24 cellular contexts compared by ENCODE assay signal in the genomic region with DNA sequence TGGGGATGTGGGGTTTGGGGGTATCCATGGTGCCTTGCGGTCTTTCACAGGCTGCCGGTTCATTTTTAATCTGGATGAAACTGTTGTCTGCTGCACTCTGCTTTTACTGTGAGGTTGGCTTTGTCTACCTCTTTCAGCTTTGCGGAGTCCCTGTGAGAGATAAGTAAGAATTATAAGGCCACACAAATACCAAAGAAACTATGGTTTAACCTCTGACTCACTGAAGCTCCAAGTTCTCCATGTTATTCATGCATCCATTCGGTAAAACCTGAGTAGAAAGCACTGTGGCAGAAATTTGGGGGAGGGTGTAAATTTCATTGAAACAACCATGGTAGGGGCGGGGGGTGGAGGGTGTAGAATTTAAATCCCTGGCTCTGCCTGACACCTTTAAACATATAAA. TPM values are rescaled to one million over a fixed set of nuclear protein-coding genes. Genes with fewer than 3 reads are reported as not detected.
DNase-seq lines count a peak whose midpoint lies in the region; ATAC-seq and TF ChIP-seq lines count a peak whose summit lies in the region.
"Had no signal": no experiment of that assay in that cellular context is flagged by ENCODE, and none has a peak within 500 bp of the region (broad histone marks: within the 10 kb centered on the region; RNA-seq: fewer than 3 reads in every experiment).

No MANE protein-coding gene starts in this region.

- BruUV-seq in HCT116 (replicated peaks; lab: Mats Ljungman, UMichigan) = no TSS peak

- H2AFZ ChIP-seq in HCT116 (ENCODE audit: low read depth, low read length, poor library complexity, severe bottlenecking) = no peak overlapping the region

- POLR2A ChIA-PET in HCT116 (lab: Charles Lee) = no interaction called here

- no peak for TF ChIP-seq CTCF in HCT116 (IDR thresholded peaks at IDR 0.05 in 2 of 3, conservative IDR thresholded peaks at IDR 0.05 in 1 of 3; ENCODE audit: borderline replicate concordance in 1 of 3, insufficient read depth in 1 of 3, low read depth in 2 of 3, low read length in 2 of 3)
- TF ChIP-seq CTCF in dorsolateral prefrontal cortex (IDR thresholded peaks at IDR 0.05 in 54 of 56, conservative IDR thresholded peaks at IDR 0.05 in 2 of 56; ENCODE audit: low read depth in 1 of 56, partially characterized antibody in 56 of 56) = no peak
- TF ChIP-seq CTCF in uterus (IDR thresholded peaks at IDR 0.05) = no peak

- 0 out of 2 replicates have a peak overlapping the region, but pooled peaks have one; percentile 4 for H3K4me2 ChIP-seq in HCT116 (ENCODE audit: low read length)
- H3K4me2 ChIP-seq: A549; BLaER1 treated with 17β-estradiol and CSF1 and Interleukin-3, amounts not matched to agents 10 nM and 100 nM had no signal

- TF ChIP-seq POLR2A in HCT116 (IDR thresholded peaks at IDR 0.05; ENCODE audit: borderline replicate concordance, extremely low read depth, insufficient read depth, insufficient read length) (no peak), uterus (IDR thresholded peaks at IDR 0.05) (no peak), GM18505 (IDR thresholded peaks at IDR 0.05; ENCODE audit: borderline replicate concordance, extremely low read depth, insufficient read depth, insufficient read length) (no peak)

- H3K36me3 ChIP-seq in HCT116 (ENCODE audit: control insufficient read depth in 1 of 2, insufficient read depth in 2 of 2, low read length in 2 of 2) = peaks cover 27 to 41% of the 10 kb centered on the region in 2 experiments
- no peaks in the 10 kb centered on the region for H3K36me3 ChIP-seq in uterus
- H3K36me3 ChIP-seq: BE2C had no signal

- RAD21 ChIA-PET in HCT116 (lab: Charles Lee; ENCODE audit: low non-redundant PET in 1 of 2, low total read pairs in 2 of 2, uncharacterized antibody in 2 of 2, unreplicated experiment in 2 of 2) = interaction anchor here in 1 of 2 experiments (0.6 kb wide), 1 partner anchor 160 kb away, joined by 3 read pairs; no protein-coding TSS in a partner anchor

- TF ChIP-seq RAD21 in HCT116 (IDR thresholded peaks at IDR 0.05; ENCODE audit: low read depth) = no peak

- no peak overlapping the region for H3K4me3 ChIP-seq in HCT116 (replicated peaks in 1 of 2; ENCODE audit: low read depth in 1 of 2, low read length in 2 of 2)
- H3K4me3 ChIP-seq in dorsolateral prefrontal cortex = no peak overlapping the region
- H3K4me3 ChIP-seq in uterus = no peak overlapping the region
- H3K4me3 ChIP-seq: A549; BLaER1 treated with 17β-estradiol and CSF1 and Interleukin-3, amounts not matched to agents 10 nM and 100 nM; GM12878; HAP-1 had no signal

- no peak for DNase-seq in HCT116 (ENCODE audit: low read depth, low spot score)
- DNase-seq in M059J (ENCODE audit: low read depth) = peak; percentile 4
- DNase-seq in astrocyte of the hippocampus (ENCODE audit: low read depth, low spot score) = peak; percentile 28
- DNase-seq in kidney tubule cell (ENCODE audit: low spot score) = peak; percentile 6
- no peak for DNase-seq in dorsolateral prefrontal cortex
- DNase-seq in uterus = no peak
- no peak for DNase-seq in COLO668 (lab: John Stamatoyannopoulos, UW; ENCODE audit: unreplicated experiment)
- DNase-seq: 8988T; ACHN; AML-193; BE2C; Calu3; CD4-positive, alpha-beta T cell; CD8-positive, alpha-beta memory T cell; COR-L47; DMS53; DMS79 treated with DMSO at 0.1 percent for 48 hours; GOT3 had no signal

- H3K9ac ChIP-seq in HCT116 (ENCODE audit: low read length) = no peak overlapping the region
- H3K9ac ChIP-seq: BLaER1 treated with 17β-estradiol and CSF1 and Interleukin-3, amounts not matched to agents 10 nM and 100 nM had no signal

- no peaks in the 10 kb centered on the region for H4K20me1 ChIP-seq in HCT116 (ENCODE audit: insufficient read depth)

- CTCF ChIA-PET in HCT116 (lab: Charles Lee) = interaction anchor here (1.4 kb wide), 1 partner anchor 137 kb away, joined by 3 read pairs; no protein-coding TSS in a partner anchor

- intact Hi-C loops in HCT116 (cut with micrococcal nuclease) (no loop called here), dorsolateral prefrontal cortex (cut with DNase I) (no loop called here), uterus (cut with DNase I; ENCODE audit: low total_unique reads) (no loop called here)

- ATAC-seq in HCT116 (no peak), GM18505 (IDR thresholded peaks at IDR 0.05; ENCODE audit: unreplicated experiment) (no peak)
- ATAC-seq: A549, GM12878 had no signal

- no peaks in the 10 kb centered on the region for H3K9me2 ChIP-seq in HCT116 (ENCODE audit: insufficient read depth)

- H3K4me1 ChIP-seq in HCT116 (ENCODE audit: control insufficient read depth in 1 of 2, insufficient read depth in 2 of 2, low read length in 2 of 2) (peaks cover 11 to 23% of the 10 kb centered on the region in 2 experiments), uterus (no peaks in the 10 kb centered on the region)
- H3K4me1 ChIP-seq: BE2C; BLaER1 treated with 17β-estradiol and CSF1 and Interleukin-3, amounts not matched to agents 10 nM and 100 nM; HAP-1 had no signal

- H3K27me3 ChIP-seq in HCT116 (ENCODE audit: insufficient read depth, low read length) = no peaks in the 10 kb centered on the region
- H3K27me3 ChIP-seq in dorsolateral prefrontal cortex = no peaks in the 10 kb centered on the region
- no peaks in the 10 kb centered on the region for H3K27me3 ChIP-seq in uterus
- H3K27me3 ChIP-seq: BE2C; BLaER1 treated with 17β-estradiol and CSF1 and Interleukin-3, amounts not matched to agents 10 nM and 100 nM had no signal

- H3K9me3 ChIP-seq in HCT116 (ENCODE audit: control insufficient read depth in 1 of 2, insufficient read depth in 1 of 2, low read depth in 1 of 2, low read length in 2 of 2) = no peaks in the 10 kb centered on the region
- no peaks in the 10 kb centered on the region for H3K9me3 ChIP-seq in uterus
- H3K9me3 ChIP-seq: A549; BE2C; BLaER1 treated with 17β-estradiol and CSF1 and Interleukin-3, amounts not matched to agents 10 nM and 100 nM; HAP-1 had no signal

- peaks cover 7% of the 10 kb centered on the region for H3K79me2 ChIP-seq in HCT116 (ENCODE audit: insufficient read depth, low read length)

- H3K27ac ChIP-seq in HCT116 (ENCODE audit: low read depth, low read length) (no peak overlapping the region), dorsolateral prefrontal cortex (no peak overlapping the region), uterus (no peak overlapping the region)
- H3K27ac ChIP-seq: A549; BLaER1 treated with 17β-estradiol and CSF1 and Interleukin-3, amounts not matched to agents 10 nM and 100 nM had no signal

TF ChIP-seq in HCT116, 20 proteins besides CTCF, POLR2A, EP300 and RAD21 (continues in another document):
- TF ChIP-seq ELF1 (IDR thresholded peaks at IDR 0.05; ENCODE audit: borderline replicate concordance, low read depth) (no peak), ZFX (IDR thresholded peaks at IDR 0.05) (no peak), POLR2AphosphoS5 (IDR thresholded peaks at IDR 0.05; ENCODE audit: low read depth, low read length) (no peak), FOSL1 (IDR thresholded peaks at IDR 0.05; ENCODE audit: low read depth) (no peak), TCF7L2 (IDR thresholded peaks at IDR 0.05; ENCODE audit: borderline replicate concordance, extremely low read depth, insufficient read depth, insufficient read length) (no peak), EGR1 (IDR thresholded peaks at IDR 0.05; ENCODE audit: low read depth) (no peak)

RNA-seq across cellular contexts. Expression of a gene that starts 30.5 kb away (rescaled TPM):
- total RNA-seq in HCT116 (2021; ENCODE audit: unreplicated experiment) (18.3 TPM), dorsolateral prefrontal cortex (10 to 100 TPM; 18.3 to 60.7 (median 38.5) TPM), uterus (10 to 100 TPM in 3 of 4 donors, 1 to 10 TPM in 1; 6.2 to 52.3 (median 28.8) TPM)
- polyA plus RNA-seq in HCT116 (2012) = 8.0 and 8.2 TPM in 2 replicates
- 7.2 and 12.9 TPM in 2 replicates for total RNA-seq in M059J (2014; rRNA removed; shearing (Covaris generic))

RNA-seq across cellular contexts. Expression of a gene that starts 30.8 kb away (rescaled TPM):
- 121 TPM for total RNA-seq in HCT116 (2021; ENCODE audit: unreplicated experiment)
- 194 and 203 TPM in 2 replicates for polyA plus RNA-seq in HCT116 (2012)
- 250 and 253 TPM in 2 replicates for total RNA-seq in M059J (2014; rRNA removed; shearing (Covaris generic))
- 10 to 100 TPM; 12.2 to 33.5 (median 20.5) TPM for total RNA-seq in dorsolateral prefrontal cortex
- total RNA-seq in uterus = 100 to 1,000 TPM in 1 of 4 donors, 10 to 100 TPM in 2, 1 to 10 TPM in 1; 2.8 to 108 (median 51.5) TPM

RNA-seq across cellular contexts. Expression of a gene that starts 41.4 kb away (rescaled TPM):
- total RNA-seq in HCT116 (2021; ENCODE audit: unreplicated experiment) (20.3 TPM), dorsolateral prefrontal cortex (10 to 100 TPM; 12.7 to 38.2 (median 22.1) TPM), uterus (10 to 100 TPM in 3 of 4 donors, 1 to 10 TPM in 1; 1.5 to 49.7 (median 15.7) TPM)
- 11.8 and 13.2 TPM in 2 replicates for polyA plus RNA-seq in HCT116 (2012)
- 13.4 and 29.9 TPM in 2 replicates for total RNA-seq in M059J (2014; rRNA removed; shearing (Covaris generic))

RNA-seq across cellular contexts. Expression of a gene that starts 41.6 kb away (rescaled TPM):
- total RNA-seq in HCT116 (2021; ENCODE audit: unreplicated experiment) (0.76 TPM), dorsolateral prefrontal cortex (10 to 100 TPM in 1 of 120 experiments, 1 to 10 TPM in 119; 3.4 to 10.7 (median 6.9) TPM), uterus (1 to 10 TPM in 3 of 4 donors, under 1 TPM in 1; 0.26 to 3.2 (median 1.3) TPM)
- 1.2 and 2.0 TPM in 2 replicates for polyA plus RNA-seq in HCT116 (2012)
- total RNA-seq in M059J (2014; rRNA removed; shearing (Covaris generic)) = 0.62 and 1.6 TPM in 2 replicates

RNA-seq across cellular contexts. Expression of a gene that starts 53.7 kb away (rescaled TPM):
- total RNA-seq in HCT116 (2021; ENCODE audit: unreplicated experiment) (4.2 TPM), dorsolateral prefrontal cortex (10 to 100 TPM; 17.0 to 92.1 (median 61.9) TPM), uterus (1 to 10 TPM in 3 of 4 donors, under 1 TPM in 1; 0.59 to 9.3 (median 6.1) TPM)
- 4.0 and 4.2 TPM in 2 replicates for polyA plus RNA-seq in HCT116 (2012)
- 0.39 and 0.89 TPM in 2 replicates for total RNA-seq in M059J (2014; rRNA removed; shearing (Covaris generic))
- polyA plus RNA-seq: CD14-positive monocyte; CD8-positive, alpha-beta memory T cell had no signal

Comparison
In these comparisons a context has a peak if more than half of its experiments do, and no peak if none do; other contexts are left out.
1. DNase-seq: peak in M059J (single experiment), astrocyte of the hippocampus (single experiment) and kidney tubule cell (single experiment); none in HCT116 (single experiment), dorsolateral prefrontal cortex (0 of 10), uterus (0 of 2) and COLO668 (single experiment).